In genomic region chr7:137687556-137688280, GRCh38 we compare ENCODE assay signal across 16 cellular contexts.
A peak's percentile ranks its signal among the peaks of the same experiment; 100 is the strongest.
DNase-seq lines count a peak whose midpoint lies in the region; ATAC-seq, FAIRE-seq and TF ChIP-seq lines count a peak whose summit lies in the region.
"Had no signal": no experiment of that assay in that cellular context is flagged by ENCODE, and none has a peak within 500 bp of the region (broad histone marks: within the 10 kb centered on the region; RNA-seq: fewer than 3 reads in every experiment).

No MANE protein-coding gene starts in this region.

- H3K4me3 ChIP-seq in IMR-90 (ENCODE audit: insufficient read depth, low read depth, low read length), result no peak overlapping the region
- H3K4me3 ChIP-seq in bronchial epithelial cell (ENCODE audit: low read depth, low read length), result no peak overlapping the region
- no peak overlapping the region for H3K4me3 ChIP-seq in uterus
- H3K4me3 ChIP-seq: SJCRH30 had no signal

- H3K4me1 ChIP-seq in IMR-90 (ENCODE audit: control insufficient read depth, insufficient read depth, low read length) (peaks cover 25% of the 10 kb centered on the region), uterus (peaks cover 0 to 7% of the 10 kb centered on the region in 2 donors)
- H3K4me1 ChIP-seq: SJCRH30 had no signal

- H3K36me3 ChIP-seq in IMR-90 (ENCODE audit: control insufficient read depth, insufficient read depth, low read length) (no peaks in the 10 kb centered on the region), bronchial epithelial cell (ENCODE audit: control insufficient read depth, insufficient read depth, low read length) (no peaks in the 10 kb centered on the region), uterus (no peaks in the 10 kb centered on the region)
- H3K36me3 ChIP-seq: SJCRH30 had no signal

- POLR2A ChIA-PET in IMR-90 (lab: Charles Lee; ENCODE audit: unreplicated experiment), result no interaction called here

- DNase-seq in IMR-90, result peak; percentile 71
- peak; percentile 38 for DNase-seq in bronchial epithelial cell (ENCODE audit: low read depth)
- DNase-seq in glomerular visceral epithelial cell (ENCODE audit: extremely low spot score), result peak; percentile 43
- DNase-seq in uterus, result no peak
- no peak for DNase-seq in stimulated activated CD4-positive, alpha-beta T cell treated with anti-CD3 and anti-CD28 coated beads, Interleukin-4, amount 100 ng/mL, for 4 hours
- DNase-seq in stimulated activated CD4-positive, alpha-beta T cell treated with anti-CD3 and anti-CD28 coated beads, Interleukin-12 subunit alpha, Interleukin-12 subunit beta, amount 100 ng/mL, for 4 hours, result no peak
- DNase-seq: activated CD4-positive, alpha-beta T cell treated with anti-CD3 and anti-CD28 coated beads for 4 hours; DMS53; naive thymus-derived CD4-positive, alpha-beta T cell; NCI-H1436 treated with DMSO at 0.1 percent for 48 hours; SJCRH30; stimulated activated CD4-positive, alpha-beta T cell treated with anti-CD3 and anti-CD28 coated beads, Interleukin-1b, Interleukin-23, amount 100 ng/mL, for 48 hours had no signal

- H2BK20ac ChIP-seq in IMR-90 (ENCODE audit: low read depth, low read length), result peak overlapping the region; percentile 92

- no peak for FAIRE-seq in bronchial epithelial cell (lab: Jason Lieb, UNC)
- FAIRE-seq: colon had no signal

- peak overlapping the region; percentile 57; the same call in 1 of the 2 replicates for H3K56ac ChIP-seq in IMR-90 (ENCODE audit: extremely low read depth, insufficient read depth, low read length)

- CTCF ChIA-PET in IMR-90 (lab: Yijun Ruan, JAX), result interaction anchor here (1.4 kb wide), 1 partner anchor 19 kb away, joined by 5 read pairs; no protein-coding TSS in a partner anchor

- peaks cover 0 to 4% of the 10 kb centered on the region in 2 experiments; a peak in 1 of 4 replicates for H3K79me1 ChIP-seq in IMR-90 (ENCODE audit: low read depth in 1 of 2, low read length in 2 of 2)

- TF ChIP-seq CTCF in IMR-90 (conservative IDR thresholded peaks at IDR 0.05; ENCODE audit: low read depth, low read length), result no peak
- TF ChIP-seq CTCF in bronchial epithelial cell (IDR thresholded peaks at IDR 0.05; ENCODE audit: insufficient read depth, low read length, severe bottlenecking), result no peak
- no peak for TF ChIP-seq CTCF in uterus (IDR thresholded peaks at IDR 0.05)

- peak overlapping the region; percentile 50 to 79 for H4K8ac ChIP-seq in IMR-90 (ENCODE audit: low read depth in 2 of 2, low read length in 2 of 2)

- H4K5ac ChIP-seq in IMR-90 (ENCODE audit: low read depth, low read length), result peak overlapping the region; percentile 93; the same call in 1 of the 2 replicates

- H2AK9ac ChIP-seq in IMR-90 (replicated peaks; ENCODE audit: low read depth, low read length, poor library complexity), result no peak overlapping the region

- H3K4me2 ChIP-seq in IMR-90 (ENCODE audit: low read depth, low read length), result peak overlapping the region; percentile 63; the same call in 1 of the 2 replicates

- peak overlapping the region; percentile 96 for H3K4ac ChIP-seq in IMR-90 (ENCODE audit: low read depth, low read length)

- intact Hi-C loops in IMR-90 (cut with micrococcal nuclease) (no loop called here), uterus (cut with DNase I; ENCODE audit: low total_unique reads) (no loop called here)

- no TSS peak for BruUV-seq in IMR-90 (replicated peaks; lab: Mats Ljungman, UMichigan)

- H3K18ac ChIP-seq in IMR-90 (ENCODE audit: low read depth, low read length), result peak overlapping the region; percentile 94; the same call in 1 of the 2 replicates

- H3K14ac ChIP-seq in IMR-90 (replicated peaks; ENCODE audit: low read depth, low read length), result peak overlapping the region; percentile 91

- H2AK5ac ChIP-seq in IMR-90 (ENCODE audit: low read depth, low read length), result peak overlapping the region; percentile 79; the same call in 1 of the 2 replicates

- in situ Hi-C loops in IMR-90 (cut with MboI; ENCODE audit: low sequenced_read_pairs), result no loop called here

- peak overlapping the region; percentile 90 for H2BK5ac ChIP-seq in IMR-90 (ENCODE audit: low read depth, low read length, poor library complexity, severe bottlenecking)

- peak overlapping the region; percentile 35 for H2AFZ ChIP-seq in IMR-90 (replicated peaks; ENCODE audit: low read length, poor library complexity)

- no CpG with 5 or more reads among the region's 8 CpGs for WGBS in IMR-90 (ENCODE audit: extremely low coverage in 2 of 2, insufficient read length in 1 of 2), 2 experiments

- peak overlapping the region; percentile 89 for H4K91ac ChIP-seq in IMR-90 (ENCODE audit: insufficient read depth, low read depth, low read length)

- TF ChIP-seq RAD21 in IMR-90 (IDR thresholded peaks at IDR 0.05; ENCODE audit: low read length), result no peak

- H4K20me1 ChIP-seq in IMR-90 (ENCODE audit: insufficient read depth, low read length), result no peaks in the 10 kb centered on the region

- H3K9ac ChIP-seq in IMR-90 (ENCODE audit: low read depth, low read length), result peak overlapping the region; percentile 4; the same call in 1 of the 2 replicates

- H3K9me3 ChIP-seq in IMR-90 (ENCODE audit: control insufficient read depth, insufficient read depth, low read length) (no peaks in the 10 kb centered on the region), uterus (no peaks in the 10 kb centered on the region)
- H3K9me3 ChIP-seq: SJCRH30 had no signal

- H3K27ac ChIP-seq in IMR-90 (ENCODE audit: insufficient read depth, low read length) (no peak overlapping the region), uterus (peak overlapping the region; percentile 71 to 72)
- H3K27ac ChIP-seq: SJCRH30 had no signal

- H3K9me1 ChIP-seq in IMR-90 (ENCODE audit: insufficient read depth, low read length), result 0 out of 2 replicates have a peak, but pooled peaks cover 3% of the 10 kb centered on the region

- ATAC-seq in IMR-90 (ENCODE audit: low read depth) (peak; percentile 45), HG03196 (IDR thresholded peaks at IDR 0.05; ENCODE audit: unreplicated experiment) (no peak)
- ATAC-seq: activated naive CD4-positive, alpha-beta T cell treated with anti-CD3 and anti-CD28 coated beads, Interleukin-2, amount 50 U/mL, for 72 hours; left lobe of liver; naive thymus-derived CD4-positive, alpha-beta T cell had no signal

- dilution Hi-C loops in IMR-90 (cut with HindIII; ENCODE audit: low sequenced_read_pairs, unreplicated experiment), result no loop called here

- H3K23ac ChIP-seq in IMR-90 (ENCODE audit: low read depth, low read length), result peak overlapping the region; percentile 93

- H2BK15ac ChIP-seq in IMR-90 (ENCODE audit: low read depth, low read length), result peak overlapping the region; percentile 84; the same call in 2 of the 3 replicates

- no peaks in the 10 kb centered on the region for H3K27me3 ChIP-seq in IMR-90 (ENCODE audit: control insufficient read depth, insufficient read depth, low read length)
- no peaks in the 10 kb centered on the region for H3K27me3 ChIP-seq in bronchial epithelial cell (ENCODE audit: control insufficient read depth, insufficient read depth, low read length)
- no peaks in the 10 kb centered on the region for H3K27me3 ChIP-seq in uterus

- TF ChIP-seq POLR2A in IMR-90 (IDR thresholded peaks at IDR 0.05; ENCODE audit: low read depth, low read length) (no peak), uterus (IDR thresholded peaks at IDR 0.05) (no peak)

- H2BK120ac ChIP-seq in IMR-90 (ENCODE audit: low read depth, low read length), result peak overlapping the region; percentile 97

TF ChIP-seq in IMR-90, 13 proteins besides CTCF, POLR2A, EP300 and RAD21:
- TF ChIP-seq BHLHE40 (IDR thresholded peaks at IDR 0.05; ENCODE audit: low read depth, low read length) (peak; percentile 37; the same call in 1 of the 2 replicates), RCOR1 (IDR thresholded peaks at IDR 0.05; ENCODE audit: insufficient replicate concordance, low read length) (no peak), CEBPB (IDR thresholded peaks at IDR 0.05; ENCODE audit: low read depth, low read length) (no peak)

Comparison
In these comparisons a context has a peak if more than half of its experiments do, and no peak if none do; other contexts are left out.
1. DNase-seq: peak in IMR-90 (single experiment), bronchial epithelial cell (single experiment) and glomerular visceral epithelial cell (single experiment); none in uterus (0 of 2), stimulated activated CD4-positive, alpha-beta T cell treated with anti-CD3 and anti-CD28 coated beads, Interleukin-4, amount 100 ng/mL, for 4 hours (0 of 2) and stimulated activated CD4-positive, alpha-beta T cell treated with anti-CD3 and anti-CD28 coated beads, Interleukin-12 subunit alpha, Interleukin-12 subunit beta, amount 100 ng/mL, for 4 hours (single experiment).